In genomic region chr19:19946226-19946625, GRCh38 we compare ENCODE assay signal across 8 cellular contexts. TPM values are rescaled to one million over a fixed set of nuclear protein-coding genes. Genes with fewer than 3 reads are reported as not detected.
"Had no signal": no experiment of that assay in that cellular context is flagged by ENCODE, and none has a peak within 500 bp of the region (broad histone marks: within the 10 kb centered on the region; RNA-seq: fewer than 3 reads in every experiment).

No MANE protein-coding gene starts in this region.

- DNase-seq: GM23248, GOT3, H7, H9, HCEC 1CT, HFFc6 had no signal

- H3K27ac Mint-ChIP-seq: GM23338, H9, HFFc6 had no signal

- H3K4me3 Mint-ChIP-seq: GM23338, H9, HFFc6 had no signal

- ATAC-seq: GM23338, HCT116 had no signal

RNA-seq across cellular contexts. Expression of gene ZNF93, which starts 45.5 kb away (rescaled TPM):
- total RNA-seq: H7 had no signal
